8 cellular contexts compared by ENCODE assay signal in genomic region chr3:151227438-151228290, GRCh38. TPM values are rescaled to one million over a fixed set of nuclear protein-coding genes. Genes with fewer than 3 reads are reported as not detected.
DNase-seq lines count a peak whose midpoint lies in the region; ATAC-seq and TF ChIP-seq lines count a peak whose summit lies in the region.

No MANE protein-coding gene starts in this region.

- TF ChIP-seq CTCF in NB4 (IDR thresholded peaks at IDR 0.05; ENCODE audit: low read depth, low read length) (peak; percentile 87), brain (conservative IDR thresholded peaks at IDR 0.05) (peak; percentile 95 to 96)

- H3K4me3 Mint-ChIP-seq in brain, result no peak overlapping the region

- H3K27ac Mint-ChIP-seq in brain, result peak overlapping the region; percentile 15 to 89 (median 50)

- peaks cover 15% of the 10 kb centered on the region for H3K4me1 Mint-ChIP-seq in brain

- H3K27me3 Mint-ChIP-seq in brain, result no peaks in the 10 kb centered on the region

- no peak for TF ChIP-seq POLR2A in NB4 (IDR thresholded peaks at IDR 0.05; ENCODE audit: extremely low read depth, insufficient read length)

- DNase-seq in NCI-H345 (lab: John Stamatoyannopoulos, UW) (peak; percentile 48), NCI-H345 treated with DMSO at 0.1 percent for 48 hours (lab: John Stamatoyannopoulos, UW; ENCODE audit: unreplicated experiment) (no peak), NB4 (ENCODE audit: low read depth) (peak; percentile 85), UCSD-AML1 (lab: John Stamatoyannopoulos, UW; ENCODE audit: unreplicated experiment) (peak; percentile 57), iPS-NIHi7 (ENCODE audit: extremely low spot score) (peak; percentile 80), smooth muscle cell of the brain vasculature (ENCODE audit: low read depth, low spot score) (peak; percentile 83)

- peaks cover 0 to 3% (median 0%) of the 10 kb centered on the region in 5 experiments for H3K9me3 Mint-ChIP-seq in brain

- peak; percentile 89 for ATAC-seq in HG02588 (IDR thresholded peaks at IDR 0.05; ENCODE audit: unreplicated experiment)

- H3K36me3 Mint-ChIP-seq in brain, result peaks cover 3% of the 10 kb centered on the region

- no peak overlapping the region for H3K4me3 ChIP-seq in NB4 (ENCODE audit: low read depth, low read length)

RNA-seq across cellular contexts. Expression of gene GPR171, which starts 24.6 kb away (rescaled TPM):
- not detected for polyA plus RNA-seq in brain (ENCODE audit: insufficient read depth, low read depth, low replicate concordance)

RNA-seq across cellular contexts. Expression of gene P2RY14, which starts 50.7 kb away (rescaled TPM):
- polyA plus RNA-seq in brain (ENCODE audit: insufficient read depth, low read depth, low replicate concordance), result 1.4 TPM
